ENCODE assay signal across 12 cellular contexts in genomic region chrX:134547047-134547679, GRCh38.
DNase-seq lines count a peak whose midpoint lies in the region; ATAC-seq, FAIRE-seq and TF ChIP-seq lines count a peak whose summit lies in the region.
"Had no signal": no experiment of that assay in that cellular context is flagged by ENCODE, and none has a peak within 500 bp of the region (broad histone marks: within the 10 kb centered on the region; RNA-seq: fewer than 3 reads in every experiment).

No MANE protein-coding gene starts in this region.

- H3K4me3 Mint-ChIP-seq in chondrocyte (ENCODE audit: unreplicated experiment): peak overlapping the region; percentile 89

- H3K9me2 ChIP-seq in Loucy (replicated peaks; ENCODE audit: low read depth, low read length): no peaks in the 10 kb centered on the region
- H3K9me2 ChIP-seq in Karpas-422 (replicated peaks; ENCODE audit: insufficient read depth, low read length): no peaks in the 10 kb centered on the region

- H4K20me1 ChIP-seq in Loucy (ENCODE audit: insufficient read depth, low read length, poor library complexity, severe bottlenecking): no peaks in the 10 kb centered on the region
- no peaks in the 10 kb centered on the region for H4K20me1 ChIP-seq in Karpas-422 (ENCODE audit: insufficient read depth, low read depth, low read length)

- H3K4me1 ChIP-seq in ACC112 (ENCODE audit: control insufficient read depth, insufficient read depth, low read length, unreplicated experiment): peaks cover 29% of the 10 kb centered on the region
- H3K4me1 ChIP-seq in Loucy (ENCODE audit: insufficient read depth, low read length, poor library complexity, severe bottlenecking): peaks cover 35% of the 10 kb centered on the region
- peaks cover 32% of the 10 kb centered on the region for H3K4me1 ChIP-seq in Karpas-422 (ENCODE audit: low read length)

- 0 out of 2 replicates have a peak, but pooled peaks cover 6% of the 10 kb centered on the region for H3K36me3 ChIP-seq in ACC112 (ENCODE audit: insufficient read depth, low read length)
- no peaks in the 10 kb centered on the region for H3K36me3 ChIP-seq in Loucy (ENCODE audit: insufficient read depth, low read length)
- no peaks in the 10 kb centered on the region for H3K36me3 ChIP-seq in Karpas-422 (ENCODE audit: insufficient read depth, low read length)
- H3K36me3 ChIP-seq: transverse colon had no signal

- H3K79me2 ChIP-seq in ACC112 (ENCODE audit: control insufficient read depth, insufficient read depth, low read length, unreplicated experiment) (peaks cover 36% of the 10 kb centered on the region), Loucy (ENCODE audit: insufficient read depth, low read length) (peaks cover 29% of the 10 kb centered on the region), Karpas-422 (ENCODE audit: low read length) (no peaks in the 10 kb centered on the region)

- no peaks in the 10 kb centered on the region for H3K27me3 ChIP-seq in ACC112 (ENCODE audit: insufficient read depth, low read length)
- no peaks in the 10 kb centered on the region for H3K27me3 ChIP-seq in Loucy (ENCODE audit: insufficient read depth, low read length, poor library complexity, severe bottlenecking)
- no peaks in the 10 kb centered on the region for H3K27me3 ChIP-seq in Karpas-422 (ENCODE audit: low read length)

- FAIRE-seq in urothelium cell line (lab: Jason Lieb, UNC): no peak

- no peak overlapping the region for H2AFZ ChIP-seq in ACC112 (ENCODE audit: low read length, unreplicated experiment)
- no peak overlapping the region for H2AFZ ChIP-seq in Loucy (ENCODE audit: low read length)
- H2AFZ ChIP-seq in Karpas-422 (ENCODE audit: low read length): no peak overlapping the region

- H3K4me3 ChIP-seq in ACC112 (ENCODE audit: low read depth, low read length): peak overlapping the region; percentile 93
- peak overlapping the region; percentile 94 for H3K4me3 ChIP-seq in Loucy (ENCODE audit: low read length, poor library complexity, severe bottlenecking)
- no peak overlapping the region for H3K4me3 ChIP-seq in Karpas-422 (ENCODE audit: low read length)
- H3K4me3 ChIP-seq: transverse colon had no signal

- no peaks in the 10 kb centered on the region for H3F3A ChIP-seq in Loucy (ENCODE audit: low read depth)

- peak overlapping the region; percentile 95 for H3K4me2 ChIP-seq in Loucy (ENCODE audit: low read depth, low read length, poor library complexity, severe bottlenecking)
- no peak overlapping the region for H3K4me2 ChIP-seq in Karpas-422 (ENCODE audit: low read depth, low read length, poor library complexity, severe bottlenecking)

- DNase-seq in chondrocyte (ENCODE audit: low spot score) (no peak), left kidney (ENCODE audit: low read depth, low spot score) (peak; percentile 62), Karpas-422 (no peak), urothelium cell line (ENCODE audit: low spot score) (no peak)
- DNase-seq: activated naive CD8-positive, alpha-beta T cell treated with anti-CD3 and anti-CD28 coated beads, Interleukin-2, amount 10 ng/mL, durations not matched to agents 7 days and 5 days; KBM-7; NCI-H2171 treated with DMSO at 0.1 percent for 48 hours; transverse colon had no signal

- H3K27ac ChIP-seq in ACC112 (ENCODE audit: low read depth, low read length): peak overlapping the region; percentile 18; the same call in 1 of the 2 replicates
- no peak overlapping the region for H3K27ac ChIP-seq in Karpas-422 (ENCODE audit: low read length)
- H3K27ac ChIP-seq: transverse colon had no signal

- H3K9me3 ChIP-seq in Loucy (ENCODE audit: insufficient read depth, low read depth, low read length): no peaks in the 10 kb centered on the region
- no peaks in the 10 kb centered on the region for H3K9me3 ChIP-seq in Karpas-422 (ENCODE audit: low read length)
- H3K9me3 ChIP-seq: transverse colon had no signal

- peaks cover 38% of the 10 kb centered on the region for H3K4me1 Mint-ChIP-seq in chondrocyte (ENCODE audit: low read depth)

- TF ChIP-seq CTCF in Loucy (conservative IDR thresholded peaks at IDR 0.05; ENCODE audit: low read length) (no peak), chondrocyte (IDR thresholded peaks at IDR 0.05) (no peak)

- H3K36me3 Mint-ChIP-seq in chondrocyte (ENCODE audit: low read depth): no peaks in the 10 kb centered on the region

- H3K27me3 Mint-ChIP-seq in chondrocyte (ENCODE audit: low read depth): no peaks in the 10 kb centered on the region

- H3K27ac Mint-ChIP-seq in chondrocyte (ENCODE audit: unreplicated experiment): peak overlapping the region; percentile 29
- H3K27ac Mint-ChIP-seq: activated naive CD8-positive, alpha-beta T cell treated with anti-CD3 and anti-CD28 coated beads, Interleukin-2, amount 10 ng/mL, durations not matched to agents 7 days and 5 days had no signal

- H3K9ac ChIP-seq in Loucy (ENCODE audit: low read depth, low read length, poor library complexity, severe bottlenecking): peak overlapping the region; percentile 96
- no peak overlapping the region for H3K9ac ChIP-seq in Karpas-422 (ENCODE audit: low read length)

- H3K9me3 Mint-ChIP-seq in chondrocyte (ENCODE audit: low read depth): no peaks in the 10 kb centered on the region
- H3K9me3 Mint-ChIP-seq: activated naive CD8-positive, alpha-beta T cell treated with anti-CD3 and anti-CD28 coated beads, Interleukin-2, amount 10 ng/mL, durations not matched to agents 7 days and 5 days had no signal

- ATAC-seq in GM21528 (IDR thresholded peaks at IDR 0.05; ENCODE audit: low FRiP score, unreplicated experiment): no peak
- no peak for ATAC-seq in HG03442 (IDR thresholded peaks at IDR 0.05; ENCODE audit: unreplicated experiment)
